Comparison of ENCODE assay signal across 6 cellular contexts in genomic region chr1:242900558-242900957, GRCh38.
DNase-seq lines count a peak whose midpoint lies in the region; ATAC-seq, FAIRE-seq and TF ChIP-seq lines count a peak whose summit lies in the region.
"Not testable (repeated sequence)": the region's sequence is repeated elsewhere in the genome, so short reads cannot be mapped to it uniquely, and the experiment has no call there.

No MANE protein-coding gene starts in this region.

- TF ChIP-seq CTCF in nephron (IDR thresholded peaks at IDR 0.05; ENCODE audit: unreplicated experiment in 3 of 3), result not testable (repeated sequence)

- not testable (repeated sequence) for H3K4me3 Mint-ChIP-seq in nephron

- not testable (repeated sequence) for H3K4me1 Mint-ChIP-seq in nephron

- DNase-seq in HTR-8/SVneo (ENCODE audit: insufficient read length, low spot score), result not testable (repeated sequence)

- H3K27ac Mint-ChIP-seq in nephron, result peak overlapping the region in 2 of 3 experiments; percentile 47 to 67

- H3K27me3 Mint-ChIP-seq in nephron (ENCODE audit: low read depth), result not testable (repeated sequence)

- peak; percentile 67 for ATAC-seq in GM18867 (IDR thresholded peaks at IDR 0.05; ENCODE audit: unreplicated experiment)
- peak; percentile 81 for ATAC-seq in GM19397 (IDR thresholded peaks at IDR 0.05; ENCODE audit: unreplicated experiment)
- ATAC-seq in GM21786 (IDR thresholded peaks at IDR 0.05; ENCODE audit: unreplicated experiment), result peak; percentile 80
- peak; percentile 86 for ATAC-seq in HG03175 (IDR thresholded peaks at IDR 0.05; ENCODE audit: unreplicated experiment)

- peak; percentile 74 for FAIRE-seq in HTR-8/SVneo (lab: Jason Lieb, UNC)

- H3K9me3 Mint-ChIP-seq in nephron, result not testable (repeated sequence)

- not testable (repeated sequence) for H3K36me3 Mint-ChIP-seq in nephron (ENCODE audit: low read depth)
